ENCODE assay signal across 8 cellular contexts in the genomic region with DNA sequence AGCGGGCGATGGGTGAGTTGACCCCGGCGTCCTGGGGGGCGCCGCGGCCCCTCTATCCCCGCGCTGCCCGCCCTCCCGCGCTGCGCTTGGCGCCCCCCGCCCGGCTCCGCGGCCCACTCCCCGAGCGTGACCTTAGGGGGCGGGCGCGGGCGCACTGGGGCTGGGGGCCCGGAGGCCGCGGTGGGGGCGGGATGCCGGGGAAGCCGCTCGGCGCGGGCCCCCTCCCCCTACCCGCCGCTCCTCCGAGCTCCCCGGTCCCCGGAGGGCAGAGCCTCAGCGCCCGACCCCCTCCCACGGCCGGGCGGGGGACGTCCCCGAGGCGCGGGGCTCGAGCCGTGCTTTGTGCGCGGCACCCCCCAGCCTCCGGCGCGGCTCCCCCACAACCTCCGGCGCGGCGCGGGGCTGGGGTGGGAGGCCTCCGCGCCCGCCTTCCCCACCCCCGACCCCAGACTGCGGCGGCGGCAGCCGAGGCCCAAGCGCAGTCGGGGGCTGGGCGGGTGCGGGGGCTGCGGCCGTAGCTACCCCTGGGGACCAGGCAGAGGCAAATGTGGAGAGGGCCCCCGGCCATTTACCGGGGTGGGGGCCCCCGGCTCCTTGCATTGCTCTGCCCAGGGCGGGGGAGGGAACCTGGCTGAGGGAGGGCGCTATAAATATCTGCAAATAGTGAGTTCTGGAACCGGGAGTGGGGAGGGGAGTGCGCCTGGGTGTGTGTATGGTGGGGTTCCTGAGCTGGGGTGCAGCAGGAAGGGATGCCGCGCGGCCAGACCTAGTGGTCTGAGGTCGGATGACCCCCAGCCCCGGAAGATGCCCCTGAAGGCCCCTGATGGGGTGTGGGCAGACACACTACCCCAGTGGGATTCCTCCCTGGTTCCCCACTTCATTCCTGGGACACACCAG. TPM values are rescaled to one million over a fixed set of nuclear protein-coding genes. Genes with fewer than 3 reads are reported as not detected.
DNase-seq lines count a peak whose midpoint lies in the region; ATAC-seq and TF ChIP-seq lines count a peak whose summit lies in the region.

No MANE protein-coding gene starts in this region.

- peak overlapping the region; percentile 71 for H3K4me3 Mint-ChIP-seq in activated naive CD8-positive, alpha-beta T cell treated with anti-CD3 and anti-CD28 coated beads for 36 hours
- H3K4me3 Mint-ChIP-seq in immature natural killer cell: peak overlapping the region in 3 of 5 donors; percentile 30 to 56 (median 36)

- DNase-seq in NCI-H82 (lab: John Stamatoyannopoulos, UW) (peak; percentile 23), NCI-H82 treated with DMSO at 0.1 percent for 48 hours (lab: John Stamatoyannopoulos, UW; ENCODE audit: unreplicated experiment) (no peak), immature natural killer cell (no peak), thoracic aorta (ENCODE audit: low spot score) (no peak), hippocampal formation (lab: John Stamatoyannopoulos, UW) (no peak), globus pallidus (ENCODE audit: low spot score) (no peak)
- DNase-seq in activated naive CD8-positive, alpha-beta T cell treated with anti-CD3 and anti-CD28 coated beads for 36 hours: no peak

- H3K4me3 ChIP-seq in thoracic aorta: peak overlapping the region; percentile 65

- H3K4me1 ChIP-seq in thoracic aorta (ENCODE audit: control insufficient read depth in 1 of 2, low read depth in 2 of 2): peaks cover 0 to 10% of the 10 kb centered on the region in 2 donors

- H3K36me3 Mint-ChIP-seq in activated naive CD8-positive, alpha-beta T cell treated with anti-CD3 and anti-CD28 coated beads for 36 hours: peaks cover 6% of the 10 kb centered on the region
- no peaks in the 10 kb centered on the region for H3K36me3 Mint-ChIP-seq in immature natural killer cell

- ATAC-seq in thoracic aorta (ENCODE audit: insufficient number of reproducible peaks, low FRiP score, low read depth) (no peak), GM18907 (IDR thresholded peaks at IDR 0.05; ENCODE audit: unreplicated experiment) (no peak)

- peaks cover 3% of the 10 kb centered on the region for H3K9me3 Mint-ChIP-seq in activated naive CD8-positive, alpha-beta T cell treated with anti-CD3 and anti-CD28 coated beads for 36 hours
- H3K9me3 Mint-ChIP-seq in immature natural killer cell: no peaks in the 10 kb centered on the region

- no peaks in the 10 kb centered on the region for H3K9me3 ChIP-seq in thoracic aorta

- H3K4me1 Mint-ChIP-seq in activated naive CD8-positive, alpha-beta T cell treated with anti-CD3 and anti-CD28 coated beads for 36 hours: peaks cover 7% of the 10 kb centered on the region
- peaks cover 0 to 16% of the 10 kb centered on the region in 2 donors for H3K4me1 Mint-ChIP-seq in immature natural killer cell

- TF ChIP-seq CTCF in thoracic aorta (IDR thresholded peaks at IDR 0.05): no peak

- H3K27ac Mint-ChIP-seq in activated naive CD8-positive, alpha-beta T cell treated with anti-CD3 and anti-CD28 coated beads for 36 hours: no peak overlapping the region
- H3K27ac Mint-ChIP-seq in immature natural killer cell: no peak overlapping the region

- H3K27me3 ChIP-seq in thoracic aorta (replicated peaks; ENCODE audit: insufficient read depth): no peaks in the 10 kb centered on the region

- H3K36me3 ChIP-seq in thoracic aorta: no peaks in the 10 kb centered on the region

- peaks cover 23% of the 10 kb centered on the region for H3K27me3 Mint-ChIP-seq in activated naive CD8-positive, alpha-beta T cell treated with anti-CD3 and anti-CD28 coated beads for 36 hours
- peaks cover 23 to 29% (median 25%) of the 10 kb centered on the region in 3 donors for H3K27me3 Mint-ChIP-seq in immature natural killer cell (ENCODE audit: low read depth in 3 of 3)

- no peak overlapping the region for H3K27ac ChIP-seq in thoracic aorta

RNA-seq across cellular contexts. Expression of gene MGAT3, which starts 1.0 kb away (rescaled TPM):
- 1 to 10 TPM; 1.0 to 1.2 TPM for total RNA-seq in activated naive CD8-positive, alpha-beta T cell treated with anti-CD3 and anti-CD28 coated beads for 36 hours
- polyA plus RNA-seq in immature natural killer cell: not detected
- 1 to 10 TPM; 1.1 to 3.2 TPM for total RNA-seq in thoracic aorta

RNA-seq across cellular contexts. Expression of gene MIEF1, which starts 44.3 kb away (rescaled TPM):
- 10 to 100 TPM; 62.9 to 65.0 TPM for total RNA-seq in activated naive CD8-positive, alpha-beta T cell treated with anti-CD3 and anti-CD28 coated beads for 36 hours
- polyA plus RNA-seq in immature natural killer cell: 10 to 100 TPM; 13.8 to 30.5 (median 18.4) TPM
- 10 to 100 TPM; 18.8 to 36.9 TPM for total RNA-seq in thoracic aorta

RNA-seq across cellular contexts. Expression of gene TAB1, which starts 58.2 kb away (rescaled TPM):
- 10 to 100 TPM; 17.1 to 18.2 TPM for total RNA-seq in activated naive CD8-positive, alpha-beta T cell treated with anti-CD3 and anti-CD28 coated beads for 36 hours
- polyA plus RNA-seq in immature natural killer cell: 1 to 10 TPM in 2 of 3 donors, under 1 TPM in 1; 0.89 to 3.5 (median 2.0) TPM
- 10 to 100 TPM; 14.5 to 21.4 TPM for total RNA-seq in thoracic aorta
